In genomic region chr3:33883538-33884203, GRCh38 we compare ENCODE assay signal across 9 cellular contexts.
DNase-seq lines count a peak whose midpoint lies in the region; ATAC-seq and TF ChIP-seq lines count a peak whose summit lies in the region.
"Had no signal": no experiment of that assay in that cellular context is flagged by ENCODE, and none has a peak within 500 bp of the region (broad histone marks: within the 10 kb centered on the region; RNA-seq: fewer than 3 reads in every experiment).

No MANE protein-coding gene starts in this region.

- TF ChIP-seq CTCF in coronary artery (IDR thresholded peaks at IDR 0.05), result peak; percentile 78

- H3K4me3 ChIP-seq in coronary artery, result peak overlapping the region; percentile 38

- H3K4me3 Mint-ChIP-seq in memory B cell, result peak overlapping the region; percentile 50
- H3K4me3 Mint-ChIP-seq: activated naive CD8-positive, alpha-beta T cell treated with anti-CD3 and anti-CD28 coated beads, Interleukin-2, amount 10 ng/mL, durations not matched to agents 7 days and 5 days had no signal

- H3K36me3 Mint-ChIP-seq in memory B cell, result no peaks in the 10 kb centered on the region
- H3K36me3 Mint-ChIP-seq: activated naive CD8-positive, alpha-beta T cell treated with anti-CD3 and anti-CD28 coated beads, Interleukin-2, amount 10 ng/mL, durations not matched to agents 7 days and 5 days had no signal

- ATAC-seq in HG02973 (IDR thresholded peaks at IDR 0.05; ENCODE audit: unreplicated experiment) (peak; percentile 13), memory B cell (ENCODE audit: low read depth) (peak; percentile 26), HG03095 (IDR thresholded peaks at IDR 0.05; ENCODE audit: unreplicated experiment) (no peak), HG03196 (IDR thresholded peaks at IDR 0.05; ENCODE audit: unreplicated experiment) (no peak)

- no peak overlapping the region for H3K27ac ChIP-seq in coronary artery

- peaks cover 4% of the 10 kb centered on the region for H3K4me1 Mint-ChIP-seq in memory B cell

- no peak overlapping the region for H3K27ac Mint-ChIP-seq in memory B cell
- H3K27ac Mint-ChIP-seq: activated naive CD8-positive, alpha-beta T cell treated with anti-CD3 and anti-CD28 coated beads, Interleukin-2, amount 10 ng/mL, durations not matched to agents 7 days and 5 days had no signal

- DNase-seq in DMS79 treated with DMSO at 0.1 percent for 48 hours (lab: John Stamatoyannopoulos, UW) (peak; percentile 49), DMS79 (lab: John Stamatoyannopoulos, UW) (no peak), OCI-M2 (lab: John Stamatoyannopoulos, UW; ENCODE audit: unreplicated experiment) (peak; percentile 69), coronary artery (ENCODE audit: low spot score) (no peak), memory B cell (ENCODE audit: low spot score in 2 of 2) (peak; percentile 44 to 45)
- DNase-seq: activated naive CD8-positive, alpha-beta T cell treated with anti-CD3 and anti-CD28 coated beads, Interleukin-2, amount 10 ng/mL, durations not matched to agents 7 days and 5 days had no signal

- peaks cover 7% of the 10 kb centered on the region for H3K27me3 Mint-ChIP-seq in memory B cell

- H3K9me3 Mint-ChIP-seq in memory B cell, result no peaks in the 10 kb centered on the region
- H3K9me3 Mint-ChIP-seq: activated naive CD8-positive, alpha-beta T cell treated with anti-CD3 and anti-CD28 coated beads, Interleukin-2, amount 10 ng/mL, durations not matched to agents 7 days and 5 days had no signal

Comparison
In these comparisons a context has a peak if more than half of its experiments do, and no peak if none do; other contexts are left out.
1. DNase-seq: peak in DMS79 treated with DMSO at 0.1 percent for 48 hours (single experiment), OCI-M2 (single experiment) and memory B cell (2 of 2); none in DMS79 (single experiment) and coronary artery (single experiment).
2. ATAC-seq: peak in HG02973 (single experiment) and memory B cell (single experiment); none in HG03095 (single experiment) and HG03196 (single experiment).